1 cellular context compared by ENCODE assay signal in the genomic region with DNA sequence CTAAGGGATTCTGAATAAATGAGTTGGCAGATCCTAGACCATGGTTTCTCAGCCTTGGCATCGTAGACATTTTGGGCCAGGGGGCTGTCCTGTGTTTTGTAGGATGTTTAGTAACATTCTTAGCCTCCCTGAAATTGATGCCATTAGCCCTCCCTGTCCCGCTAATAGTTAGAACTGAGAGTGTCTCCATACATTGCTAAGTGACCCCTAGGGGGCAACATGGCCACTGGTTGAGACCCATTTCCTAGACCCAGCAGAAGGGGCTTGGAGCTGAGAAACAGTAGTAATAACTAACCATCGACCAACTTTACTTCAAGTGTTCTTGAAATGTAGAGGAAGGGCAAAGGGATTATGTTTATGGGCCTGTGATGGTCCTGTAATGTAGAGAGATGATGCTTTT.
A peak's percentile ranks its signal among the peaks of the same experiment; 100 is the strongest.
TF ChIP-seq lines count a peak whose summit lies in the region.

No MANE protein-coding gene starts in this region.

TF ChIP-seq in H1, 55 proteins besides CTCF, POLR2A, EP300 and RAD21:
- TF ChIP-seq HDAC2 (IDR thresholded peaks at IDR 0.05; ENCODE audit: borderline replicate concordance in 1 of 2, low read depth in 2 of 2, low read length in 2 of 2) (no peak), YY1 (IDR thresholded peaks at IDR 0.05; ENCODE audit: low read depth, low read length) (0 out of 2 replicates have a peak, but pooled peaks have one; percentile 59)
